10 cellular contexts compared by ENCODE assay signal in the genomic region with DNA sequence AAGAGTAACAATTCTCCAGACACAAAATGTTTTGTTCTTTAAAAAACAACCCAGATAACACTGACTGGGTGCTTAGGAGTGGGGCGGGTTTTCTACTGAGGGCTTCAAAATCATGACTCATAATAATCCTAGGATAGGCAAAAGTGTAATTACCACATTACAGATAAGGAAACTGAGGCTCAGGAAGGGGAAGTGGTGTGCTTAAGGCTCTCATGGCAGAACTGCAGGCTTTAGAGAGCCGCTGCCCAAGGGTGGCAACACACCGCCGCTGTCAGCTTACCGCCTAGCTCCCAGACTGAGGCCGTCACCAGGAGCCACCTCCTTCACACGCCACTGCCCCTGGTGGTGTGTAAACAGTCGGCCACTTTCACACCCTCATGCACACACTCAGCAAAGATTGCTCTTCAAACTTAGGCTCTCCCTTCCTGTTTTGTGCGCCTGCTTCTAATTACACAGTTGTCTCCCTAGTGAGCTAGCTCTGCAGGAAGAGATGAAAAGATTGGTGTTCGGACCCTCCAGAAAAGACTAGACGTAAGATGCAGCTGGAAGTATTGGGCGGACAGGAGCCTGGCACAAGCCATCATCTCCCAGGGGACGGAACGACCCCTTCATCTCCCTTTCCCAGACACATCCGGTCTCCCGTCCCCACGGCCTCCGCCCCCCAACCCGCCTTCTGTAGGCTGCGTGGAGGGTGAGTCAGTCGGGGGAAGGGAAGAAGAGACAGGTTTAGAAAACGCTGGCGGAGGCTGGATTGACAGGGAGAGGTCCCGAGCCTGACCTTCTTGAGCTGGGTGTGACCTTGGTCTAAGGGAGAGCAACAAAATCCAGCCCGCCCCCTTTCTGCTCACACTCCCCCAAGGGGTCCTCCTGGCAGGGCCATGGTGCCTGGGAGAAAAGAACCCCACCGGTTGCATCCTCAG.
A peak's percentile ranks its signal among the peaks of the same experiment; 100 is the strongest.
DNase-seq lines count a peak whose midpoint lies in the region; ATAC-seq and TF ChIP-seq lines count a peak whose summit lies in the region.
"Had no signal": no experiment of that assay in that cellular context is flagged by ENCODE, and none has a peak within 500 bp of the region (broad histone marks: within the 10 kb centered on the region; RNA-seq: fewer than 3 reads in every experiment).

No MANE protein-coding gene starts in this region.

- H3K4me1 Mint-ChIP-seq in activated CD8-positive, alpha-beta T cell treated with anti-CD3 and anti-CD28 coated beads for 36 hours (ENCODE audit: low read depth): peaks cover 29% of the 10 kb centered on the region

- H2BK120ac ChIP-seq in mesenchymal stem cell (ENCODE audit: low read depth, low read length): no peak overlapping the region

- no peaks in the 10 kb centered on the region for H3K9me3 Mint-ChIP-seq in activated CD8-positive, alpha-beta T cell treated with anti-CD3 and anti-CD28 coated beads for 36 hours

- H3K4me1 ChIP-seq in heart right ventricle (peaks cover 0 to 8% (median 0%) of the 10 kb centered on the region in 9 donors), right atrium auricular region (no peaks in the 10 kb centered on the region), mesenchymal stem cell (ENCODE audit: control insufficient read depth, insufficient read depth, low read depth, low read length) (peaks cover 25% of the 10 kb centered on the region)

- H3K23ac ChIP-seq in mesenchymal stem cell (ENCODE audit: low read length in 2 of 2): no peak overlapping the region

- no peak overlapping the region for H2BK5ac ChIP-seq in mesenchymal stem cell (ENCODE audit: low read depth, low read length, poor library complexity, severe bottlenecking)

- no peak for DNase-seq in heart right ventricle
- DNase-seq in right atrium auricular region (ENCODE audit: low spot score): no peak
- peak; percentile 49 for DNase-seq in activated CD8-positive, alpha-beta T cell treated with anti-CD3 and anti-CD28 coated beads for 36 hours
- peak; percentile 54 for DNase-seq in mesenchymal stem cell
- no peak for DNase-seq in NCI-H128 (lab: John Stamatoyannopoulos, UW; ENCODE audit: unreplicated experiment)
- no peak for DNase-seq in stimulated activated CD4-positive, alpha-beta T cell treated with anti-CD3 and anti-CD28 coated beads, Interleukin-4, amount 100 ng/mL, for 4 hours
- DNase-seq: NCI-H1048 had no signal

- H3K18ac ChIP-seq in mesenchymal stem cell (ENCODE audit: low read depth in 1 of 2, low read length in 2 of 2): peak overlapping the region in 1 of 2 experiments; percentile 28

- H3K9me3 ChIP-seq in heart right ventricle (no peaks in the 10 kb centered on the region), right atrium auricular region (no peaks in the 10 kb centered on the region), mesenchymal stem cell (ENCODE audit: control insufficient read depth, low read length) (no peaks in the 10 kb centered on the region)

- H3K4me3 Mint-ChIP-seq in activated CD8-positive, alpha-beta T cell treated with anti-CD3 and anti-CD28 coated beads for 36 hours: no peak overlapping the region
- H3K4me3 Mint-ChIP-seq: brain had no signal

- H3K27me3 ChIP-seq in heart right ventricle (peaks cover 0 to 41% (median 20%) of the 10 kb centered on the region in 7 donors), right atrium auricular region (no peaks in the 10 kb centered on the region), mesenchymal stem cell (ENCODE audit: control insufficient read depth in 1 of 2, insufficient read depth in 1 of 2, low read length in 2 of 2) (no peaks in the 10 kb centered on the region)

- peak overlapping the region in 1 of 2 experiments; percentile 45 for H2BK12ac ChIP-seq in mesenchymal stem cell (ENCODE audit: low read length in 2 of 2)

- intact Hi-C loops in heart right ventricle (cut with DNase I): loop anchor here in 1 of 10 donors (5.0 kb wide), 1 partner anchor 42 kb away; no protein-coding TSS in a partner anchor
- intact Hi-C loops in activated CD8-positive, alpha-beta T cell treated with anti-CD3 and anti-CD28 coated beads for 36 hours (cut with micrococcal nuclease): no loop called here

- H4K91ac ChIP-seq in mesenchymal stem cell (ENCODE audit: low read length): no peak overlapping the region

- no peak overlapping the region for H3K4ac ChIP-seq in mesenchymal stem cell (ENCODE audit: low read depth in 1 of 2, low read length in 2 of 2)

- WGBS in heart right ventricle, 2 donors: 42 to 53% methylated on average over 26 of the region's 26 CpGs
- 60% methylated on average over 14 of the region's 26 CpGs for WGBS in mesenchymal stem cell

- no peaks in the 10 kb centered on the region for H3K36me3 Mint-ChIP-seq in activated CD8-positive, alpha-beta T cell treated with anti-CD3 and anti-CD28 coated beads for 36 hours (ENCODE audit: low read depth)
- H3K36me3 Mint-ChIP-seq: brain had no signal

- H3K4me3 ChIP-seq in heart right ventricle (peak overlapping the region in 3 of 10 donors; percentile 14 to 17 (median 16)), right atrium auricular region (no peak overlapping the region), mesenchymal stem cell (ENCODE audit: insufficient read depth in 1 of 2, low read depth in 1 of 2, low read length in 2 of 2) (peak overlapping the region in 1 of 2 experiments; percentile 57)

- POLR2A ChIA-PET in activated CD8-positive, alpha-beta T cell treated with anti-CD3 and anti-CD28 coated beads for 36 hours (lab: Charles Lee): interaction anchor here (0.6 kb wide), 1 partner anchor 458 kb away, joined by 3 read pairs; no protein-coding TSS in a partner anchor

- H3K27me3 Mint-ChIP-seq in activated CD8-positive, alpha-beta T cell treated with anti-CD3 and anti-CD28 coated beads for 36 hours: peaks cover 23% of the 10 kb centered on the region

- ATAC-seq in heart right ventricle (peak in 6 of 8 donors; percentile 8 to 71 (median 58)), HG02884 (IDR thresholded peaks at IDR 0.05; ENCODE audit: unreplicated experiment) (no peak), HG03280 (IDR thresholded peaks at IDR 0.05; ENCODE audit: unreplicated experiment) (no peak)
- ATAC-seq in activated CD8-positive, alpha-beta T cell treated with anti-CD3 and anti-CD28 coated beads for 36 hours: peak; percentile 75

- H3K27ac ChIP-seq in heart right ventricle (no peak overlapping the region), right atrium auricular region (no peak overlapping the region), mesenchymal stem cell (ENCODE audit: low read length, poor library complexity, severe bottlenecking) (peak overlapping the region; percentile 55)

- H3K79me1 ChIP-seq in mesenchymal stem cell (replicated peaks; ENCODE audit: low read length, poor library complexity, severe bottlenecking): no peaks in the 10 kb centered on the region

- peak overlapping the region; percentile 28 for H3K9ac ChIP-seq in mesenchymal stem cell (ENCODE audit: low read length)

- no peak overlapping the region for H3K4me2 ChIP-seq in mesenchymal stem cell (ENCODE audit: low read length, poor library complexity, severe bottlenecking)

- no peak overlapping the region for H4K8ac ChIP-seq in mesenchymal stem cell (ENCODE audit: low read length)

- H3K27ac Mint-ChIP-seq in activated CD8-positive, alpha-beta T cell treated with anti-CD3 and anti-CD28 coated beads for 36 hours: no peak overlapping the region

- H2BK15ac ChIP-seq in mesenchymal stem cell (ENCODE audit: low read depth, poor library complexity, severe bottlenecking): no peak overlapping the region

- H2AK5ac ChIP-seq in mesenchymal stem cell (ENCODE audit: low read length, severe bottlenecking): no peak overlapping the region

- CTCF ChIA-PET in activated CD8-positive, alpha-beta T cell treated with anti-CD3 and anti-CD28 coated beads for 36 hours (lab: Charles Lee): interaction anchor here (0.9 to 1.3 kb wide), 3 partner anchors 46 to 469 kb away, joined by 3 to 5 read pairs (median 3); no protein-coding TSS in a partner anchor

- no peak overlapping the region for H3K14ac ChIP-seq in mesenchymal stem cell (ENCODE audit: low read length in 2 of 2)

- peak in 3 of 9 donors; percentile 22 to 26 (median 24) for TF ChIP-seq CTCF in heart right ventricle (IDR thresholded peaks at IDR 0.05)
- TF ChIP-seq CTCF in right atrium auricular region (IDR thresholded peaks at IDR 0.05): no peak
- no peak for TF ChIP-seq CTCF in activated CD8-positive, alpha-beta T cell treated with anti-CD3 and anti-CD28 coated beads for 36 hours (IDR thresholded peaks at IDR 0.05)

- H3K36me3 ChIP-seq in heart right ventricle: no peaks in the 10 kb centered on the region
- no peaks in the 10 kb centered on the region for H3K36me3 ChIP-seq in right atrium auricular region
- H3K36me3 ChIP-seq in mesenchymal stem cell (ENCODE audit: control insufficient read depth in 1 of 2, insufficient read depth in 2 of 2, low read depth in 1 of 2, low read length in 2 of 2): no peaks in the 10 kb centered on the region

- H2AFZ ChIP-seq in mesenchymal stem cell (ENCODE audit: low read depth, low read length): peak overlapping the region; percentile 51

Comparison
In these comparisons a context has a peak if more than half of its experiments do, and no peak if none do; other contexts are left out.
1. ATAC-seq: peak in heart right ventricle (6 of 8) and activated CD8-positive, alpha-beta T cell treated with anti-CD3 and anti-CD28 coated beads for 36 hours (single experiment); none in HG02884 (single experiment) and HG03280 (single experiment).
2. DNase-seq: peak in activated CD8-positive, alpha-beta T cell treated with anti-CD3 and anti-CD28 coated beads for 36 hours (single experiment) and mesenchymal stem cell (single experiment); none in heart right ventricle (0 of 2), right atrium auricular region (single experiment), NCI-H128 (single experiment) and stimulated activated CD4-positive, alpha-beta T cell treated with anti-CD3 and anti-CD28 coated beads, Interleukin-4, amount 100 ng/mL, for 4 hours (0 of 2).